In genomic region chr4:57080781-57081650, GRCh38 we compare ENCODE assay signal across 9 cellular contexts. TPM values are rescaled to one million over a fixed set of nuclear protein-coding genes. Genes with fewer than 3 reads are reported as not detected.
A peak's percentile ranks its signal among the peaks of the same experiment; 100 is the strongest.
DNase-seq lines count a peak whose midpoint lies in the region; ATAC-seq and TF ChIP-seq lines count a peak whose summit lies in the region.
"Had no signal": no experiment of that assay in that cellular context is flagged by ENCODE, and none has a peak within 500 bp of the region (broad histone marks: within the 10 kb centered on the region; RNA-seq: fewer than 3 reads in every experiment).

No MANE protein-coding gene starts in this region.

- H3K4me1 ChIP-seq in left ventricle myocardium inferior, result peaks cover 91% of the 10 kb centered on the region

- intact Hi-C loops in left ventricle myocardium inferior (cut with micrococcal nuclease), result no loop called here
- intact Hi-C loops in sciatic nerve (cut with DNase I), result no loop called here

- no peak overlapping the region for H3K4me3 ChIP-seq in left ventricle myocardium inferior

- no peak for TF ChIP-seq CTCF in left ventricle myocardium inferior (IDR thresholded peaks at IDR 0.05; ENCODE audit: borderline replicate concordance)

- H3K9me3 ChIP-seq in left ventricle myocardium inferior (replicated peaks), result no peaks in the 10 kb centered on the region

- ATAC-seq in sciatic nerve, result peak; percentile 34
- no peak for ATAC-seq in GM21786 (IDR thresholded peaks at IDR 0.05; ENCODE audit: unreplicated experiment)
- no peak for ATAC-seq in GM21576 (IDR thresholded peaks at IDR 0.05; ENCODE audit: unreplicated experiment)

- H3K27ac ChIP-seq in angular gyrus (ENCODE audit: low read depth, low read length) (peak overlapping the region; percentile 1), left ventricle myocardium inferior (replicated peaks) (peak overlapping the region; percentile 79)
- H3K27ac ChIP-seq: HL-60 had no signal

- H3K27me3 ChIP-seq in left ventricle myocardium inferior (ENCODE audit: low read depth), result no peaks in the 10 kb centered on the region

- DNase-seq in GM04503 (ENCODE audit: low read depth), result peak; percentile 95
- DNase-seq in left ventricle myocardium inferior, result no peak
- no peak for DNase-seq in sciatic nerve (ENCODE audit: low spot score)
- no peak for DNase-seq in LoVo (ENCODE audit: low spot score)
- no peak for DNase-seq in T-helper 2 cell

- H3K36me3 ChIP-seq in left ventricle myocardium inferior, result peaks cover under 1% of the 10 kb centered on the region

RNA-seq across cellular contexts. Expression of gene IGFBP7, which starts 29.2 kb away (rescaled TPM):
- total RNA-seq in left ventricle myocardium inferior (698 TPM), sciatic nerve (482 TPM)
